Comparison of ENCODE assay signal across 11 cellular contexts in genomic region chr2:66494708-66495107, GRCh38. TPM values are rescaled to one million over a fixed set of nuclear protein-coding genes. Genes with fewer than 3 reads are reported as not detected.
DNase-seq lines count a peak whose midpoint lies in the region; ATAC-seq, FAIRE-seq and TF ChIP-seq lines count a peak whose summit lies in the region.
"Had no signal": no experiment of that assay in that cellular context is flagged by ENCODE, and none has a peak within 500 bp of the region (broad histone marks: within the 10 kb centered on the region; RNA-seq: fewer than 3 reads in every experiment).

No MANE protein-coding gene starts in this region.

- no peaks in the 10 kb centered on the region for H3K79me2 ChIP-seq in astrocyte (ENCODE audit: insufficient read depth, low read length)

- DNase-seq in HPDE6-E6E7 (ENCODE audit: extremely low spot score) (peak; percentile 35), astrocyte (ENCODE audit: low read depth) (peak; percentile 89), right atrium auricular region (ENCODE audit: low spot score) (peak; percentile 73), stromal cell of bone marrow (ENCODE audit: low read depth) (peak; percentile 30), T-helper 2 cell (no peak), HTR-8/SVneo (ENCODE audit: insufficient read length, low spot score) (no peak), urothelium cell line (ENCODE audit: low spot score) (no peak)
- DNase-seq: activated T-cell treated with anti-CD3 and anti-CD28 coated beads, Interleukin-2, amount 50 U/mL, for 48 hours had no signal

- ATAC-seq in HG02938 (IDR thresholded peaks at IDR 0.05; ENCODE audit: unreplicated experiment): no peak
- ATAC-seq: natural killer cell treated with Interleukin-12 subunit alpha and Interleukin-12 subunit beta and Interleukin-15 and Interleukin-18, amount 100 ng/mL, for 72 hours had no signal

- no peak overlapping the region for H2AFZ ChIP-seq in astrocyte (ENCODE audit: low read depth, low read length)

- H3K9me3 ChIP-seq in astrocyte (ENCODE audit: insufficient read depth, low read depth, low read length) (no peaks in the 10 kb centered on the region), right atrium auricular region (no peaks in the 10 kb centered on the region)

- no peaks in the 10 kb centered on the region for H3K27me3 ChIP-seq in astrocyte (ENCODE audit: insufficient read depth, low read length)
- no peaks in the 10 kb centered on the region for H3K27me3 ChIP-seq in right atrium auricular region

- H3K27ac Mint-ChIP-seq in astrocyte (ENCODE audit: unreplicated experiment): no peak overlapping the region
- H3K27ac Mint-ChIP-seq: natural killer cell treated with Interleukin-12 subunit alpha and Interleukin-12 subunit beta and Interleukin-15 and Interleukin-18, amount 100 ng/mL, for 72 hours; T-helper 1 cell treated with Interleukin-12 subunit alpha and Interleukin-12 subunit beta and Interleukin-4 antibody, amounts not matched to agents 30 μg/mL and 1 μg/mL, for 36 hours had no signal

- peaks cover 22% of the 10 kb centered on the region for H4K20me1 ChIP-seq in astrocyte (ENCODE audit: insufficient read depth, low read length)

- H3K36me3 ChIP-seq in astrocyte (ENCODE audit: insufficient read depth, low read length) (no peaks in the 10 kb centered on the region), right atrium auricular region (no peaks in the 10 kb centered on the region)

- peaks cover 8% of the 10 kb centered on the region for H3K4me1 Mint-ChIP-seq in astrocyte (ENCODE audit: low read depth, unreplicated experiment)

- no peaks in the 10 kb centered on the region for H3K9me3 Mint-ChIP-seq in astrocyte (ENCODE audit: unreplicated experiment)
- H3K9me3 Mint-ChIP-seq: natural killer cell treated with Interleukin-12 subunit alpha and Interleukin-12 subunit beta and Interleukin-15 and Interleukin-18, amount 100 ng/mL, for 72 hours; T-helper 1 cell treated with Interleukin-12 subunit alpha and Interleukin-12 subunit beta and Interleukin-4 antibody, amounts not matched to agents 30 μg/mL and 1 μg/mL, for 36 hours had no signal

- no peak overlapping the region for H3K9ac ChIP-seq in astrocyte (ENCODE audit: low read length)

- FAIRE-seq in astrocyte (lab: Jason Lieb, UNC): no peak
- FAIRE-seq in HTR-8/SVneo (lab: Jason Lieb, UNC): no peak
- FAIRE-seq in urothelium cell line (lab: Jason Lieb, UNC): no peak

- no peaks in the 10 kb centered on the region for H3K36me3 Mint-ChIP-seq in astrocyte (ENCODE audit: low read depth, unreplicated experiment)
- H3K36me3 Mint-ChIP-seq: natural killer cell treated with Interleukin-12 subunit alpha and Interleukin-12 subunit beta and Interleukin-15 and Interleukin-18, amount 100 ng/mL, for 72 hours had no signal

- no peak for TF ChIP-seq CTCF in astrocyte (IDR thresholded peaks at IDR 0.05; ENCODE audit: insufficient read depth, low read depth, low read length)
- TF ChIP-seq CTCF in right atrium auricular region (IDR thresholded peaks at IDR 0.05): no peak

- H3K4me1 ChIP-seq in astrocyte (ENCODE audit: insufficient read depth, low read length) (peaks cover 32% of the 10 kb centered on the region), right atrium auricular region (peaks cover 0 to 38% of the 10 kb centered on the region in 2 donors)

- no peak overlapping the region for H3K4me2 ChIP-seq in astrocyte (ENCODE audit: low read length)

- no peak overlapping the region for H3K4me3 ChIP-seq in astrocyte (ENCODE audit: insufficient read depth, low read depth, low read length)
- no peak overlapping the region for H3K4me3 ChIP-seq in right atrium auricular region

- H3K27me3 Mint-ChIP-seq in astrocyte (ENCODE audit: low read depth, unreplicated experiment): no peaks in the 10 kb centered on the region

- H3K27ac ChIP-seq in astrocyte (ENCODE audit: low read depth, low read length) (no peak overlapping the region), right atrium auricular region (peak overlapping the region in 1 of 2 donors; percentile 42)

- no peak overlapping the region for H3K4me3 Mint-ChIP-seq in astrocyte (ENCODE audit: unreplicated experiment)
- H3K4me3 Mint-ChIP-seq: natural killer cell treated with Interleukin-12 subunit alpha and Interleukin-12 subunit beta and Interleukin-15 and Interleukin-18, amount 100 ng/mL, for 72 hours; T-helper 1 cell treated with Interleukin-12 subunit alpha and Interleukin-12 subunit beta and Interleukin-4 antibody, amounts not matched to agents 30 μg/mL and 1 μg/mL, for 36 hours had no signal

RNA-seq across cellular contexts. Expression of gene MEIS1, which starts 59.8 kb away (rescaled TPM):
- total RNA-seq in astrocyte (3.4 and 5.2 TPM in 2 replicates), right atrium auricular region (10 to 100 TPM; 13.6 to 16.7 TPM)

Comparison
In these comparisons a context has a peak if more than half of its experiments do, and no peak if none do; other contexts are left out.
1. DNase-seq: peak in HPDE6-E6E7 (single experiment), astrocyte (single experiment), right atrium auricular region (single experiment) and stromal cell of bone marrow (single experiment); none in T-helper 2 cell (0 of 5), HTR-8/SVneo (single experiment) and urothelium cell line (single experiment).